Comparison of ENCODE assay signal across 8 cellular contexts in genomic region chr9:128882677-128883590, GRCh38. TPM values are rescaled to one million over a fixed set of nuclear protein-coding genes. Genes with fewer than 3 reads are reported as not detected.
A peak's percentile ranks its signal among the peaks of the same experiment; 100 is the strongest.
DNase-seq lines count a peak whose midpoint lies in the region; ATAC-seq, FAIRE-seq and TF ChIP-seq lines count a peak whose summit lies in the region.

No MANE protein-coding gene starts in this region.

- H4K8ac ChIP-seq in H1 (ENCODE audit: extremely low read depth, insufficient read depth, low read length): 0 out of 2 replicates have a peak overlapping the region, but pooled peaks have one; percentile 19

- whole genome bisulfite sequencing in heart right ventricle, 2 donors: 1% methylated on average over 19 of the region's 19 CpGs
- WGBS in H1 (ENCODE audit: extremely low coverage in 1 of 2, insufficient coverage in 1 of 2, insufficient read length in 1 of 2, insufficient replicate concordance in 2 of 2, low coverage in 1 of 2, low lambda C conversion rate in 2 of 2, missing lambda C conversion rate in 1 of 2), 2 experiments: 11% methylated on average over 19 of the region's 19 CpGs; no CpG with 5 or more reads in 1 of the 2 experiments

- H2BK20ac ChIP-seq in H1 (ENCODE audit: low read length): no peak overlapping the region

- H3K4me1 ChIP-seq in heart right ventricle (peaks cover 4 to 84% (median 67%) of the 10 kb centered on the region in 9 donors), H1 (replicated peaks in 1 of 4; ENCODE audit: control insufficient read depth in 3 of 4, insufficient read depth in 4 of 4, low read length in 3 of 4) (peaks cover 3 to 20% (median 9%) of the 10 kb centered on the region in 4 experiments)

- peak overlapping the region; percentile 8; the same call in 1 of the 2 replicates for H2AK5ac ChIP-seq in H1 (ENCODE audit: low read depth, low read length)

- no peak overlapping the region for H2AFZ ChIP-seq in H1 (ENCODE audit: low read length)

- H3K9me3 Mint-ChIP-seq in natural killer cell treated with Interleukin-12 subunit alpha and Interleukin-12 subunit beta and Interleukin-15 and Interleukin-18, amount 100 ng/mL, for 72 hours: no peaks in the 10 kb centered on the region

- CTCF ChIA-PET in H1 (lab: Charles Lee; ENCODE audit: partially characterized antibody): interaction anchor here (0.9 to 12.6 kb wide), 6 partner anchors 8 to 150 kb away, joined by 3 to 133 read pairs (median 4); no protein-coding TSS in a partner anchor

- H3K4me3 Mint-ChIP-seq in natural killer cell treated with Interleukin-12 subunit alpha and Interleukin-12 subunit beta and Interleukin-15 and Interleukin-18, amount 100 ng/mL, for 72 hours: peak overlapping the region; percentile 99

- peak overlapping the region; percentile 89 to 97 for H3K27ac Mint-ChIP-seq in natural killer cell treated with Interleukin-12 subunit alpha and Interleukin-12 subunit beta and Interleukin-15 and Interleukin-18, amount 100 ng/mL, for 72 hours

- H4K91ac ChIP-seq in H1 (replicated peaks; ENCODE audit: insufficient read length, low read length): no peak overlapping the region

- no peaks in the 10 kb centered on the region for H3K9me3 ChIP-seq in heart right ventricle
- H3K9me3 ChIP-seq in H1 (ENCODE audit: insufficient read depth in 2 of 2, low read depth in 1 of 2, low read length in 1 of 2): no peaks in the 10 kb centered on the region

- TF ChIP-seq RAD21 in H1 (IDR thresholded peaks at IDR 0.05 in 1 of 2, conservative IDR thresholded peaks at IDR 0.05 in 1 of 2; ENCODE audit: low read depth in 2 of 2, low read length in 2 of 2): no peak

- H2BK5ac ChIP-seq in H1 (ENCODE audit: low read depth, low read length): peak overlapping the region; percentile 58; the same call in 1 of the 2 replicates

- no peak overlapping the region; the same call in none of the 2 replicates for H3K18ac ChIP-seq in H1 (ENCODE audit: extremely low read depth, low read length)

- H3K23me2 ChIP-seq in H1 (ENCODE audit: low read depth, low read length): peaks cover 6% of the 10 kb centered on the region

- peak overlapping the region; percentile 51 to 87 (median 78) for H3K9ac ChIP-seq in H1 (replicated peaks in 1 of 4; ENCODE audit: extremely low read depth in 1 of 4, low read depth in 3 of 4, low read length in 3 of 4)

- no peak for TF ChIP-seq CTCF in heart right ventricle (IDR thresholded peaks at IDR 0.05)
- no peak for TF ChIP-seq CTCF in H1 (IDR thresholded peaks at IDR 0.05; ENCODE audit: control extremely low read depth in 1 of 3, insufficient read depth in 1 of 3, low read depth in 1 of 3, low read length in 3 of 3)

- peaks cover 0 to 35% (median 7%) of the 10 kb centered on the region in 9 donors for H3K36me3 ChIP-seq in heart right ventricle
- peaks cover 3 to 13% (median 9%) of the 10 kb centered on the region in 4 experiments for H3K36me3 ChIP-seq in H1 (ENCODE audit: control insufficient read depth in 2 of 4, insufficient read depth in 4 of 4, low read length in 3 of 4)

- H3K4me2 ChIP-seq in H1 (ENCODE audit: insufficient read depth in 1 of 2, low read depth in 2 of 2, low read length in 2 of 2): peak overlapping the region; percentile 95 to 96

- H2BK120ac ChIP-seq in H1 (replicated peaks; ENCODE audit: low read depth, low read length): no peak overlapping the region

- TF ChIP-seq EP300 in H1 (IDR thresholded peaks at IDR 0.05; ENCODE audit: borderline replicate concordance in 1 of 2, low read depth in 2 of 2, low read length in 2 of 2): no peak

- no peak overlapping the region for H3K23ac ChIP-seq in H1 (ENCODE audit: insufficient read length)

- H2BK12ac ChIP-seq in H1 (ENCODE audit: low read depth, low read length): 0 out of 2 replicates have a peak overlapping the region, but pooled peaks have one; percentile 18

- peaks cover 36 to 46% of the 10 kb centered on the region in 2 donors for H3K4me1 Mint-ChIP-seq in natural killer cell treated with Interleukin-12 subunit alpha and Interleukin-12 subunit beta and Interleukin-15 and Interleukin-18, amount 100 ng/mL, for 72 hours (ENCODE audit: low read depth in 2 of 2)

- H3K27ac ChIP-seq in heart right ventricle (peak overlapping the region; percentile 96 to 100 (median 98)), H1 (ENCODE audit: low read depth, low read length) (peak overlapping the region; percentile 84)

- no peak overlapping the region for H4K5ac ChIP-seq in H1 (ENCODE audit: insufficient read length, low read depth, low read length)

- TF ChIP-seq POLR2A in H1 (IDR thresholded peaks at IDR 0.05; ENCODE audit: control extremely low read depth in 1 of 2, low read depth in 2 of 2, low read length in 2 of 2): no peak

- H4K20me1 ChIP-seq in H1 (replicated peaks in 1 of 2; ENCODE audit: control insufficient read depth in 1 of 2, insufficient read depth in 2 of 2, low read length in 2 of 2): peaks cover 2 to 13% of the 10 kb centered on the region in 2 experiments

- DNase-seq in heart right ventricle (no peak), Right ventricle myocardium inferior (ENCODE audit: missing footprints) (no peak), RPMI8226 (peak; percentile 39), H1 (ENCODE audit: low read depth in 1 of 2, low spot score in 2 of 2) (no peak), activated gamma-delta T cell (lab: John Stamatoyannopoulos, UW) (no peak)
- peak; percentile 48 for DNase-seq in natural killer cell treated with Interleukin-12 subunit alpha and Interleukin-12 subunit beta and Interleukin-15 and Interleukin-18, amount 100 ng/mL, for 72 hours (ENCODE audit: low spot score)

- no peak for FAIRE-seq in H1 (lab: Jason Lieb, UNC)

- peak in 3 of 8 donors; percentile 2 to 6 (median 2) for ATAC-seq in heart right ventricle
- no peak for ATAC-seq in Right ventricle myocardium inferior
- ATAC-seq in natural killer cell treated with Interleukin-12 subunit alpha and Interleukin-12 subunit beta and Interleukin-15 and Interleukin-18, amount 100 ng/mL, for 72 hours: no peak
- no peak for ATAC-seq in HG03571 (IDR thresholded peaks at IDR 0.05; ENCODE audit: unreplicated experiment)
- ATAC-seq in HG03025 (IDR thresholded peaks at IDR 0.05; ENCODE audit: low FRiP score, unreplicated experiment): no peak

- H3K4ac ChIP-seq in H1 (replicated peaks; ENCODE audit: insufficient read length, low read depth, low read length): no peak overlapping the region

- H3K79me1 ChIP-seq in H1 (ENCODE audit: low read depth, low read length): peaks cover 25% of the 10 kb centered on the region

- no peak overlapping the region for H3K56ac ChIP-seq in H1 (replicated peaks; ENCODE audit: insufficient read length, low read depth, low read length)

- H3K4me3 ChIP-seq in heart right ventricle: peak overlapping the region; percentile 81 to 99 (median 96)
- peak overlapping the region; percentile 82 to 99 (median 96) for H3K4me3 ChIP-seq in H1 (ENCODE audit: extremely low read depth in 1 of 4, insufficient read depth in 2 of 4, low read depth in 3 of 4, low read length in 4 of 4)

- H3K36me3 Mint-ChIP-seq in natural killer cell treated with Interleukin-12 subunit alpha and Interleukin-12 subunit beta and Interleukin-15 and Interleukin-18, amount 100 ng/mL, for 72 hours: no peaks in the 10 kb centered on the region

- H2BK15ac ChIP-seq in H1 (ENCODE audit: low read length): no peak overlapping the region

- POLR2A ChIA-PET in H1 (lab: Charles Lee; ENCODE audit: partially characterized antibody): interaction anchor here (0.8 to 3.5 kb wide), 9 partner anchors 9 to 55 kb away, joined by 3 to 18 read pairs (median 4); partner anchors contain the start of gene PHYHD1

- H3K79me2 ChIP-seq in H1 (ENCODE audit: control insufficient read depth in 1 of 2, insufficient read depth in 2 of 2, low read length in 2 of 2): peaks cover 25 to 80% of the 10 kb centered on the region in 2 experiments

- H3K27me3 ChIP-seq in heart right ventricle: no peaks in the 10 kb centered on the region
- no peaks in the 10 kb centered on the region for H3K27me3 ChIP-seq in H1 (replicated peaks in 1 of 4; ENCODE audit: control insufficient read depth in 3 of 4, extremely low read depth in 1 of 4, insufficient read depth in 3 of 4, low read length in 3 of 4)

- H3K27me3 Mint-ChIP-seq in natural killer cell treated with Interleukin-12 subunit alpha and Interleukin-12 subunit beta and Interleukin-15 and Interleukin-18, amount 100 ng/mL, for 72 hours: no peaks in the 10 kb centered on the region

- intact Hi-C loops in heart right ventricle (cut with DNase I): loop anchor here in 8 of 10 donors (1.0 to 5.0 kb wide), 7 partner anchors 34 to 44 kb away; partner anchors contain the start of gene PHYHD1 (in 2 of the 8)
- intact Hi-C loops in Right ventricle myocardium inferior (cut with DNase I): loop anchor here (2.0 kb wide), 1 partner anchor 34 kb away; no protein-coding TSS in a partner anchor

- H3K14ac ChIP-seq in H1 (ENCODE audit: insufficient read length): no peak overlapping the region

RNA-seq across cellular contexts. Expression of gene LRRC8A, which starts 1.0 kb away (rescaled TPM):
- total RNA-seq in heart right ventricle (10 to 100 TPM; 15.2 to 45.1 (median 19.6) TPM), Right ventricle myocardium inferior (23.9 TPM)
- polyA plus RNA-seq in heart right ventricle (10 to 100 TPM; 13.2 to 41.7 TPM), H1 (2011; rRNA removed) (111 and 114 TPM in 2 replicates)
- total RNA-seq in H1 (2021; fragmentation: NEBNext Ultra II Directional; extraction: Animal tissue kit (Norgen Biotek cat#: 25700)): 103 and 106 TPM in 2 replicates
- polyA plus RNA-seq in H1 (2011; cell fraction: cytosol; rRNA removed): 84.5 TPM
- polyA plus RNA-seq in H1 (2011; cell fraction: nucleus; rRNA removed): 94.4 TPM
- 49.6 to 86.2 TPM (median 81.7 TPM) in 4 replicates for polyA plus RNA-seq in H1 (2012, experiment 1 of 2)
- polyA plus RNA-seq in H1 (2012, experiment 2 of 2): 72.4 TPM
- 116 TPM for polyA plus RNA-seq in H1 (2013, experiment 1 of 2)
- 125 TPM for polyA plus RNA-seq in H1 (2013, experiment 2 of 2)
- polyA minus RNA-seq in H1 (2011; rRNA and poly(A)+ RNA removed): 141 and 144 TPM in 2 replicates
- polyA minus RNA-seq in H1 (2011; cell fraction: cytosol; rRNA and poly(A)+ RNA removed): 62.6 TPM
- 53.8 TPM for polyA minus RNA-seq in H1 (2011; cell fraction: nucleus; rRNA and poly(A)+ RNA removed)
- total RNA-seq in natural killer cell treated with Interleukin-12 subunit alpha and Interleukin-12 subunit beta and Interleukin-15 and Interleukin-18, amount 100 ng/mL, for 72 hours: 10 to 100 TPM; 25.6 to 28.2 TPM

RNA-seq across cellular contexts. Expression of gene KYAT1, which starts 1.2 kb away (rescaled TPM):
- total RNA-seq in heart right ventricle (10 to 100 TPM in 7 of 10 donors, 1 to 10 TPM in 3; 8.9 to 20.3 (median 11.1) TPM), Right ventricle myocardium inferior (11.9 TPM)
- polyA plus RNA-seq in heart right ventricle (10 to 100 TPM; 10.9 to 12.7 TPM), H1 (2011; rRNA removed) (42.2 and 56.6 TPM in 2 replicates)
- 28.5 and 30.4 TPM in 2 replicates for total RNA-seq in H1 (2021; fragmentation: NEBNext Ultra II Directional; extraction: Animal tissue kit (Norgen Biotek cat#: 25700))
- 49.2 TPM for polyA plus RNA-seq in H1 (2011; cell fraction: cytosol; rRNA removed)
- polyA plus RNA-seq in H1 (2011; cell fraction: nucleus; rRNA removed): 133 TPM
- polyA plus RNA-seq in H1 (2012, experiment 1 of 2): 24.5 to 34.8 TPM (median 33.7 TPM) in 4 replicates
- polyA plus RNA-seq in H1 (2012, experiment 2 of 2): 46.6 TPM
- polyA plus RNA-seq in H1 (2013, experiment 1 of 2): 20.9 TPM
- polyA plus RNA-seq in H1 (2013, experiment 2 of 2): 20.5 TPM
- polyA minus RNA-seq in H1 (2011; rRNA and poly(A)+ RNA removed): 21.4 and 28.1 TPM in 2 replicates
- polyA minus RNA-seq in H1 (2011; cell fraction: cytosol; rRNA and poly(A)+ RNA removed): 15.2 TPM
- 14.7 TPM for polyA minus RNA-seq in H1 (2011; cell fraction: nucleus; rRNA and poly(A)+ RNA removed)
- total RNA-seq in natural killer cell treated with Interleukin-12 subunit alpha and Interleukin-12 subunit beta and Interleukin-15 and Interleukin-18, amount 100 ng/mL, for 72 hours: 10 to 100 TPM in 1 of 2 donors, 1 to 10 TPM in 1; 6.7 to 19.9 TPM

RNA-seq across cellular contexts. Expression of gene PHYHD1, which starts 37.8 kb away (rescaled TPM):
- total RNA-seq in heart right ventricle (10 to 100 TPM; 14.7 to 38.9 (median 21.8) TPM), Right ventricle myocardium inferior (30.2 TPM)
- polyA plus RNA-seq in heart right ventricle (10 to 100 TPM; 26.3 to 49.2 TPM), H1 (2011; rRNA removed) (25.6 and 33.2 TPM in 2 replicates)
- total RNA-seq in H1 (2021; fragmentation: NEBNext Ultra II Directional; extraction: Animal tissue kit (Norgen Biotek cat#: 25700)): 14.1 and 18.1 TPM in 2 replicates
- polyA plus RNA-seq in H1 (2011; cell fraction: cytosol; rRNA removed): 27.0 TPM
- polyA plus RNA-seq in H1 (2011; cell fraction: nucleus; rRNA removed): 47.0 TPM
- polyA plus RNA-seq in H1 (2012, experiment 1 of 2): 15.4 to 23.4 TPM (median 22.4 TPM) in 4 replicates
- polyA plus RNA-seq in H1 (2012, experiment 2 of 2): 20.9 TPM
- 15.8 TPM for polyA plus RNA-seq in H1 (2013, experiment 1 of 2)
- 15.1 TPM for polyA plus RNA-seq in H1 (2013, experiment 2 of 2)
- 12.7 and 23.7 TPM in 2 replicates for polyA minus RNA-seq in H1 (2011; rRNA and poly(A)+ RNA removed)
- 16.1 TPM for polyA minus RNA-seq in H1 (2011; cell fraction: cytosol; rRNA and poly(A)+ RNA removed)
- 15.4 TPM for polyA minus RNA-seq in H1 (2011; cell fraction: nucleus; rRNA and poly(A)+ RNA removed)
- total RNA-seq in natural killer cell treated with Interleukin-12 subunit alpha and Interleukin-12 subunit beta and Interleukin-15 and Interleukin-18, amount 100 ng/mL, for 72 hours: 1 to 10 TPM in 1 of 2 donors, under 1 TPM in 1; 0.24 to 1.1 TPM

RNA-seq across cellular contexts. Expression of gene SPOUT1, which starts 53.3 kb away (rescaled TPM):
- 10 to 100 TPM in 9 of 10 donors, 1 to 10 TPM in 1; 9.9 to 22.1 (median 16.4) TPM for total RNA-seq in heart right ventricle
- 10 to 100 TPM; 20.8 to 22.4 TPM for polyA plus RNA-seq in heart right ventricle
- total RNA-seq in Right ventricle myocardium inferior: 17.4 TPM
- total RNA-seq in H1 (2021; fragmentation: NEBNext Ultra II Directional; extraction: Animal tissue kit (Norgen Biotek cat#: 25700)): 73.4 and 77.8 TPM in 2 replicates
- 69.2 and 100 TPM in 2 replicates for polyA plus RNA-seq in H1 (2011; rRNA removed)
- 55.2 TPM for polyA plus RNA-seq in H1 (2011; cell fraction: cytosol; rRNA removed)
- polyA plus RNA-seq in H1 (2011; cell fraction: nucleus; rRNA removed): 108 TPM
- 46.8 to 62.2 TPM (median 51.5 TPM) in 4 replicates for polyA plus RNA-seq in H1 (2012, experiment 1 of 2)
- 32.7 TPM for polyA plus RNA-seq in H1 (2012, experiment 2 of 2)
- 21.3 TPM for polyA plus RNA-seq in H1 (2013, experiment 1 of 2)
- 20.5 TPM for polyA plus RNA-seq in H1 (2013, experiment 2 of 2)
- 42.9 and 47.9 TPM in 2 replicates for polyA minus RNA-seq in H1 (2011; rRNA and poly(A)+ RNA removed)
- 30.8 TPM for polyA minus RNA-seq in H1 (2011; cell fraction: cytosol; rRNA and poly(A)+ RNA removed)
- polyA minus RNA-seq in H1 (2011; cell fraction: nucleus; rRNA and poly(A)+ RNA removed): 58.3 TPM
- total RNA-seq in natural killer cell treated with Interleukin-12 subunit alpha and Interleukin-12 subunit beta and Interleukin-15 and Interleukin-18, amount 100 ng/mL, for 72 hours: 100 to 1,000 TPM in 1 of 2 donors, 10 to 100 TPM in 1; 89.5 to 152 TPM

Comparison
In these comparisons a context has a peak if more than half of its experiments do, and no peak if none do; other contexts are left out.
1. DNase-seq: peak in RPMI8226 (single experiment) and natural killer cell treated with Interleukin-12 subunit alpha and Interleukin-12 subunit beta and Interleukin-15 and Interleukin-18, amount 100 ng/mL, for 72 hours (single experiment); none in heart right ventricle (0 of 2), Right ventricle myocardium inferior (single experiment), H1 (0 of 2) and activated gamma-delta T cell (single experiment).